1 cellular context compared by ENCODE assay signal in genomic region chr1:33224166-33224707, GRCh38.
TF ChIP-seq lines count a peak whose summit lies in the region.

No MANE protein-coding gene starts in this region.

TF ChIP-seq in SK-N-SH, 30 proteins besides CTCF, POLR2A, EP300 and RAD21 (continued from another document):
- TF ChIP-seq REST (IDR thresholded peaks at IDR 0.05; ENCODE audit: low read depth, low read length) (no peak), IRF3 (IDR thresholded peaks at IDR 0.05; ENCODE audit: low read depth, low read length) (no peak), MEF2A (IDR thresholded peaks at IDR 0.05; ENCODE audit: borderline replicate concordance, low read depth) (no peak), RFX5 (IDR thresholded peaks at IDR 0.05; ENCODE audit: low read length) (no peak), CHD2 (IDR thresholded peaks at IDR 0.05; ENCODE audit: low read length, partially characterized antibody) (no peak), ZBTB33 (IDR thresholded peaks at IDR 0.05; ENCODE audit: borderline replicate concordance, low read depth) (no peak)
- TF ChIP-seq, protein P1, sequence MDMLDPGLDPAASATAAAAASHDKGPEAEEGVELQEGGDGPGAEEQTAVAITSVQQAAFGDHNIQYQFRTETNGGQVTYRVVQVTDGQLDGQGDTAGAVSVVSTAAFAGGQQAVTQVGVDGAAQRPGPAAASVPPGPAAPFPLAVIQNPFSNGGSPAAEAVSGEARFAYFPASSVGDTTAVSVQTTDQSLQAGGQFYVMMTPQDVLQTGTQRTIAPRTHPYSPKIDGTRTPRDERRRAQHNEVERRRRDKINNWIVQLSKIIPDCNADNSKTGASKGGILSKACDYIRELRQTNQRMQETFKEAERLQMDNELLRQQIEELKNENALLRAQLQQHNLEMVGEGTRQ (IDR thresholded peaks at IDR 0.05; ENCODE audit: borderline replicate concordance, low read depth, low read length): no peak
